Comparison of ENCODE assay signal across 27 cellular contexts in genomic region chr9:98530806-98531386, GRCh38.
"Had no signal": no experiment of that assay in that cellular context is flagged by ENCODE, and none has a peak within 500 bp of the region (broad histone marks: within the 10 kb centered on the region; RNA-seq: fewer than 3 reads in every experiment).

No MANE protein-coding gene starts in this region.

- H3K9ac ChIP-seq: neural progenitor cell had no signal

- ATAC-seq: activated naive CD8-positive, alpha-beta T cell treated with anti-CD3 and anti-CD28 coated beads, Interleukin-2, amount 50 U/mL, for 24 hours; activated T-cell treated with anti-CD3 and anti-CD28 coated beads, Interleukin-2, amount 50 U/mL, for 4 hours; activated T-helper 17 cell treated with anti-CD3 and anti-CD28 coated beads, Interleukin-2, amount 50 U/mL, for 72 hours; naive thymus-derived CD8-positive, alpha-beta T cell had no signal

- H3K4me2 ChIP-seq: neural progenitor cell had no signal

- H3K4me1 Mint-ChIP-seq: activated CD4-positive, alpha-beta memory T cell treated with anti-CD3 and anti-CD28 coated beads, Interleukin-2, amount 10 ng/mL, durations not matched to agents 7 days and 5 days; activated CD4-positive, alpha-beta T cell treated with anti-CD3 and anti-CD28 coated beads, Interleukin-2, amount 10 ng/mL, durations not matched to agents 7 days and 5 days; activated naive CD4-positive, alpha-beta T cell treated with anti-CD3 and anti-CD28 coated beads, Interleukin-2, amount 50 U/mL, for 24 hours; activated naive CD8-positive, alpha-beta T cell treated with anti-CD3 and anti-CD28 coated beads, Interleukin-2, amount 50 U/mL, for 24 hours; activated T-helper 17 cell treated with anti-CD3 and anti-CD28 coated beads, Interleukin-2, amount 50 U/mL, for 72 hours; memory B cell; neural progenitor cell had no signal

- H3K9me3 ChIP-seq: breast epithelium, esophagus squamous epithelium, transverse colon had no signal

- H3K4me3 ChIP-seq: breast epithelium, esophagus squamous epithelium, neural progenitor cell, transverse colon had no signal

- H2AFZ ChIP-seq: neural progenitor cell had no signal

- H3K9me3 Mint-ChIP-seq: activated CD4-positive, alpha-beta memory T cell treated with anti-CD3 and anti-CD28 coated beads, Interleukin-2, amount 10 ng/mL, durations not matched to agents 7 days and 5 days; activated CD4-positive, alpha-beta T cell treated with anti-CD3 and anti-CD28 coated beads, Interleukin-2, amount 10 ng/mL, durations not matched to agents 7 days and 5 days; activated T-cell treated with anti-CD3 and anti-CD28 coated beads, Interleukin-2, amount 50 U/mL, for 4 hours; activated T-helper 17 cell treated with anti-CD3 and anti-CD28 coated beads, Interleukin-2, amount 50 U/mL, for 72 hours; neural progenitor cell; T-helper 1 cell treated with Interleukin-12 subunit alpha and Interleukin-12 subunit beta and Interleukin-4 antibody, amounts not matched to agents 30 μg/mL and 1 μg/mL, for 36 hours had no signal

- DNase-seq: activated CD4-positive, alpha-beta memory T cell treated with anti-CD3 and anti-CD28 coated beads, Interleukin-2, amount 10 ng/mL, durations not matched to agents 7 days and 5 days; activated CD4-positive, alpha-beta T cell treated with anti-CD3 and anti-CD28 coated beads, Interleukin-2, amount 10 ng/mL, durations not matched to agents 7 days and 5 days; activated gamma-delta T cell treated with Interleukin-2 at 50 U/mL for 16 hours; activated naive CD8-positive, alpha-beta T cell treated with anti-CD3 and anti-CD28 coated beads, Interleukin-2, amount 50 U/mL, for 24 hours; activated T-cell treated with anti-CD3 and anti-CD28 coated beads, Interleukin-2, amount 50 U/mL, for 4 hours; amygdala; central memory CD4-positive, alpha-beta T cell; esophagus squamous epithelium; foreskin melanocyte; naive thymus-derived CD8-positive, alpha-beta T cell; posterior cingulate gyrus; right cardiac atrium; stimulated activated CD4-positive, alpha-beta T cell treated with anti-CD3 and anti-CD28 coated beads, Interleukin-15, amount 100 ng/mL, for 24 hours; stimulated activated CD4-positive, alpha-beta T cell treated with anti-CD3 and anti-CD28 coated beads, Interleukin-2, amount 100 ng/mL, for 24 hours; stimulated activated naive CD4-positive, alpha-beta T cell; SW 1271; T-helper 9 cell; transverse colon had no signal

- FAIRE-seq: TTC549, urothelium cell line had no signal

- H3K36me3 ChIP-seq: breast epithelium, esophagus squamous epithelium, neural progenitor cell, transverse colon had no signal

- H3K27ac Mint-ChIP-seq: activated CD4-positive, alpha-beta memory T cell treated with anti-CD3 and anti-CD28 coated beads, Interleukin-2, amount 10 ng/mL, durations not matched to agents 7 days and 5 days; activated CD4-positive, alpha-beta T cell treated with anti-CD3 and anti-CD28 coated beads, Interleukin-2, amount 10 ng/mL, durations not matched to agents 7 days and 5 days; activated naive CD4-positive, alpha-beta T cell treated with anti-CD3 and anti-CD28 coated beads, Interleukin-2, amount 50 U/mL, for 24 hours; activated naive CD8-positive, alpha-beta T cell treated with anti-CD3 and anti-CD28 coated beads, Interleukin-2, amount 50 U/mL, for 24 hours; activated T-helper 17 cell treated with anti-CD3 and anti-CD28 coated beads, Interleukin-2, amount 50 U/mL, for 72 hours; memory B cell; naive thymus-derived CD8-positive, alpha-beta T cell; neural progenitor cell; T-helper 1 cell treated with Interleukin-12 subunit alpha and Interleukin-12 subunit beta and Interleukin-4 antibody, amounts not matched to agents 30 μg/mL and 1 μg/mL, for 36 hours had no signal

- H3K4me1 ChIP-seq: breast epithelium, esophagus squamous epithelium, neural progenitor cell, transverse colon had no signal

- H3K27ac ChIP-seq: breast epithelium, esophagus squamous epithelium, neural progenitor cell, transverse colon, VCaP had no signal

- H3K27me3 ChIP-seq: transverse colon had no signal

- H3K36me3 Mint-ChIP-seq: activated naive CD4-positive, alpha-beta T cell treated with anti-CD3 and anti-CD28 coated beads, Interleukin-2, amount 50 U/mL, for 24 hours; memory B cell; naive thymus-derived CD8-positive, alpha-beta T cell; neural progenitor cell had no signal

- H3K4me3 Mint-ChIP-seq: activated CD4-positive, alpha-beta memory T cell treated with anti-CD3 and anti-CD28 coated beads, Interleukin-2, amount 10 ng/mL, durations not matched to agents 7 days and 5 days; activated CD4-positive, alpha-beta T cell treated with anti-CD3 and anti-CD28 coated beads, Interleukin-2, amount 10 ng/mL, durations not matched to agents 7 days and 5 days; activated naive CD4-positive, alpha-beta T cell treated with anti-CD3 and anti-CD28 coated beads, Interleukin-2, amount 50 U/mL, for 24 hours; activated naive CD8-positive, alpha-beta T cell treated with anti-CD3 and anti-CD28 coated beads, Interleukin-2, amount 50 U/mL, for 24 hours; activated T-cell treated with anti-CD3 and anti-CD28 coated beads, Interleukin-2, amount 50 U/mL, for 4 hours; activated T-helper 17 cell treated with anti-CD3 and anti-CD28 coated beads, Interleukin-2, amount 50 U/mL, for 72 hours; memory B cell; naive thymus-derived CD8-positive, alpha-beta T cell; neural progenitor cell; T-helper 1 cell treated with Interleukin-12 subunit alpha and Interleukin-12 subunit beta and Interleukin-4 antibody, amounts not matched to agents 30 μg/mL and 1 μg/mL, for 36 hours had no signal
